Comparison of ENCODE assay signal across 12 cellular contexts in the genomic region with DNA sequence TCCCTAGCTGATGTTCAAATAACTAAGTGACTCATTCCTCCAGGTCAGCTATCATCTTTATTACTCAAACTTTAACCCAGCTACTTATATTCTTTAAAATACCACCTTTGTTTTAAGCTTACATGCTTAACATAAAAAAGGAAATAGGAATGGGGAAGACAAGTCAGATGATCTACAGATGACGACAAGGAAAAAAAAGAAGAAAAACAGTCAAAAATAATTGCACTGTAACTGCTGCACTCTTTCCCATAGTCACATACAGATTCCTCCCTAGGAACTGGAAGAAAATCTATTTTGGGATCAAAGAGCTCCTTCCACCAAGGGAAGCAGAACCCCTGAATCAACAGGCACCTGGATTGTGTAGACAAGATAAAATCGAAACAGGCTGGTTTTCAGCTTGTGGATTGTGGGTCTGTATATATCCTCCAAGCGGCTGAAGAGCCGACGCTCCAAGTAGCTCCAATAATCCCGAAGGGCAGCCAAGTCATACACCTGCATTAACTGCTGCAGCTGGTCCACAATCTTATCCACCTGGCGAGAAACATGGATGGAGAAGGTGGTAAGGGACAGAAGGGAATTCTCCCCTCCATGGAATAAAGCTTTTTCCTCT.
A peak's percentile ranks its signal among the peaks of the same experiment; 100 is the strongest.
DNase-seq lines count a peak whose midpoint lies in the region; ATAC-seq lines count a peak whose summit lies in the region.
"Had no signal": no experiment of that assay in that cellular context is flagged by ENCODE, and none has a peak within 500 bp of the region (broad histone marks: within the 10 kb centered on the region; RNA-seq: fewer than 3 reads in every experiment).

No MANE protein-coding gene starts in this region.

- peak overlapping the region; percentile 18 for H3K4me3 Mint-ChIP-seq in stimulated activated naive CD8-positive, alpha-beta T cell treated with anti-CD3 and anti-CD28 coated beads, Interleukin-15, Interleukin-2, amounts not matched to agents 100 ng/mL and 50 ng/mL, for 24 hours
- no peak overlapping the region for H3K4me3 Mint-ChIP-seq in stimulated activated naive CD8-positive, alpha-beta T cell treated with anti-CD3 and anti-CD28 coated beads, Interleukin-15, amount 100 ng/mL, for 72 hours
- peak overlapping the region; percentile 91 for H3K4me3 Mint-ChIP-seq in activated naive CD8-positive, alpha-beta T cell treated with anti-CD3 and anti-CD28 coated beads, Interleukin-2, amount 50 U/mL, for 24 hours
- H3K4me3 Mint-ChIP-seq in memory B cell: peak overlapping the region; percentile 24

- no peak for DNase-seq in stimulated activated naive CD8-positive, alpha-beta T cell treated with anti-CD3 and anti-CD28 coated beads, Interleukin-15, amount 100 ng/mL, for 72 hours
- no peak for DNase-seq in activated naive CD8-positive, alpha-beta T cell treated with anti-CD3 and anti-CD28 coated beads, Interleukin-2, amount 50 U/mL, for 24 hours
- no peak for DNase-seq in memory B cell (ENCODE audit: low spot score in 2 of 2)
- DNase-seq in AG20443 (ENCODE audit: low spot score): no peak
- DNase-seq in activated CD4-positive, CD25-positive, alpha-beta regulatory T cell treated with anti-CD3 and anti-CD28 coated beads, Interleukin-2, amount 50 U/mL, for 72 hours: no peak
- DNase-seq: activated CD8-positive, alpha-beta memory T cell treated with anti-CD3 and anti-CD28 coated beads for 24 hours; NCI-H1694 treated with DMSO at 0.1 percent for 48 hours; trophoblast cell had no signal

- no peaks in the 10 kb centered on the region for H3K9me3 Mint-ChIP-seq in stimulated activated naive CD8-positive, alpha-beta T cell treated with anti-CD3 and anti-CD28 coated beads, Interleukin-15, Interleukin-2, amounts not matched to agents 100 ng/mL and 50 ng/mL, for 24 hours
- no peaks in the 10 kb centered on the region for H3K9me3 Mint-ChIP-seq in stimulated activated naive CD8-positive, alpha-beta T cell treated with anti-CD3 and anti-CD28 coated beads, Interleukin-15, amount 100 ng/mL, for 72 hours
- no peaks in the 10 kb centered on the region for H3K9me3 Mint-ChIP-seq in activated naive CD8-positive, alpha-beta T cell treated with anti-CD3 and anti-CD28 coated beads, Interleukin-2, amount 50 U/mL, for 24 hours
- H3K9me3 Mint-ChIP-seq in memory B cell: no peaks in the 10 kb centered on the region

- H3K4me1 Mint-ChIP-seq in stimulated activated naive CD8-positive, alpha-beta T cell treated with anti-CD3 and anti-CD28 coated beads, Interleukin-15, Interleukin-2, amounts not matched to agents 100 ng/mL and 50 ng/mL, for 24 hours (ENCODE audit: low read depth): peaks cover 60% of the 10 kb centered on the region
- H3K4me1 Mint-ChIP-seq in stimulated activated naive CD8-positive, alpha-beta T cell treated with anti-CD3 and anti-CD28 coated beads, Interleukin-15, amount 100 ng/mL, for 72 hours: peaks cover 54% of the 10 kb centered on the region
- peaks cover 61% of the 10 kb centered on the region for H3K4me1 Mint-ChIP-seq in activated naive CD8-positive, alpha-beta T cell treated with anti-CD3 and anti-CD28 coated beads, Interleukin-2, amount 50 U/mL, for 24 hours
- peaks cover 29% of the 10 kb centered on the region for H3K4me1 Mint-ChIP-seq in memory B cell

- no peaks in the 10 kb centered on the region for H3K27me3 Mint-ChIP-seq in stimulated activated naive CD8-positive, alpha-beta T cell treated with anti-CD3 and anti-CD28 coated beads, Interleukin-15, Interleukin-2, amounts not matched to agents 100 ng/mL and 50 ng/mL, for 24 hours
- no peaks in the 10 kb centered on the region for H3K27me3 Mint-ChIP-seq in stimulated activated naive CD8-positive, alpha-beta T cell treated with anti-CD3 and anti-CD28 coated beads, Interleukin-15, amount 100 ng/mL, for 72 hours
- H3K27me3 Mint-ChIP-seq in activated naive CD8-positive, alpha-beta T cell treated with anti-CD3 and anti-CD28 coated beads, Interleukin-2, amount 50 U/mL, for 24 hours: no peaks in the 10 kb centered on the region
- no peaks in the 10 kb centered on the region for H3K27me3 Mint-ChIP-seq in memory B cell

- no peak for ATAC-seq in stimulated activated naive CD8-positive, alpha-beta T cell treated with anti-CD3 and anti-CD28 coated beads, Interleukin-15, amount 100 ng/mL, for 72 hours
- ATAC-seq in activated naive CD8-positive, alpha-beta T cell treated with anti-CD3 and anti-CD28 coated beads, Interleukin-2, amount 50 U/mL, for 24 hours: no peak
- ATAC-seq in memory B cell (ENCODE audit: low read depth) (no peak), GM21360 (IDR thresholded peaks at IDR 0.05; ENCODE audit: unreplicated experiment) (no peak), HG02678 (IDR thresholded peaks at IDR 0.05; ENCODE audit: unreplicated experiment) (no peak)
- ATAC-seq: esophagus mucosa had no signal

- H3K36me3 Mint-ChIP-seq in stimulated activated naive CD8-positive, alpha-beta T cell treated with anti-CD3 and anti-CD28 coated beads, Interleukin-15, Interleukin-2, amounts not matched to agents 100 ng/mL and 50 ng/mL, for 24 hours (ENCODE audit: low read depth): peaks cover 28% of the 10 kb centered on the region
- peaks cover 14% of the 10 kb centered on the region for H3K36me3 Mint-ChIP-seq in activated naive CD8-positive, alpha-beta T cell treated with anti-CD3 and anti-CD28 coated beads, Interleukin-2, amount 50 U/mL, for 24 hours (ENCODE audit: low read depth)
- H3K36me3 Mint-ChIP-seq in memory B cell: peaks cover 4% of the 10 kb centered on the region

- H3K27ac Mint-ChIP-seq in stimulated activated naive CD8-positive, alpha-beta T cell treated with anti-CD3 and anti-CD28 coated beads, Interleukin-15, Interleukin-2, amounts not matched to agents 100 ng/mL and 50 ng/mL, for 24 hours: no peak overlapping the region
- H3K27ac Mint-ChIP-seq in stimulated activated naive CD8-positive, alpha-beta T cell treated with anti-CD3 and anti-CD28 coated beads, Interleukin-15, amount 100 ng/mL, for 72 hours: no peak overlapping the region
- no peak overlapping the region for H3K27ac Mint-ChIP-seq in activated naive CD8-positive, alpha-beta T cell treated with anti-CD3 and anti-CD28 coated beads, Interleukin-2, amount 50 U/mL, for 24 hours
- no peak overlapping the region for H3K27ac Mint-ChIP-seq in memory B cell

Comparison
In these comparisons a context has a peak if more than half of its experiments do, and no peak if none do; other contexts are left out.
1. H3K4me3 Mint-ChIP-seq: peak in stimulated activated naive CD8-positive, alpha-beta T cell treated with anti-CD3 and anti-CD28 coated beads, Interleukin-15, Interleukin-2, amounts not matched to agents 100 ng/mL and 50 ng/mL, for 24 hours (single experiment), activated naive CD8-positive, alpha-beta T cell treated with anti-CD3 and anti-CD28 coated beads, Interleukin-2, amount 50 U/mL, for 24 hours (single experiment) and memory B cell (single experiment); none in stimulated activated naive CD8-positive, alpha-beta T cell treated with anti-CD3 and anti-CD28 coated beads, Interleukin-15, amount 100 ng/mL, for 72 hours (0 of 2).